7 cellular contexts compared by ENCODE assay signal in genomic region chr11:62708423-62709261, GRCh38. TPM values are rescaled to one million over a fixed set of nuclear protein-coding genes. Genes with fewer than 3 reads are reported as not detected.
DNase-seq lines count a peak whose midpoint lies in the region; TF ChIP-seq lines count a peak whose summit lies in the region.

No MANE protein-coding gene starts in this region.

- CTCF ChIA-PET in HEK293 (lab: Yijun Ruan, JAX): no interaction called here

- peaks cover 3% of the 10 kb centered on the region; the same call in 1 of the 2 replicates for H3K4me1 ChIP-seq in HEK293 (ENCODE audit: control insufficient read depth, insufficient read depth, low read length)

- H3K4me1 Mint-ChIP-seq in T-helper 2 cell treated with Interferon-gamma antibody and Interleukin-4, amounts not matched to agents 5 μg/mL and 100 μg/mL, for 36 hours (ENCODE audit: low read depth): peaks cover 54% of the 10 kb centered on the region
- H3K4me1 Mint-ChIP-seq in mesothelial cell of epicardium: peaks cover 46% of the 10 kb centered on the region

- peak; percentile 38 for DNase-seq in T-helper 2 cell treated with Interferon-gamma antibody and Interleukin-4, amounts not matched to agents 5 μg/mL and 100 μg/mL, for 36 hours (ENCODE audit: low spot score)
- DNase-seq in caudate nucleus (lab: John Stamatoyannopoulos, UW) (peak in 15 of 61 donors; percentile 2 to 60 (median 27)), mesothelial cell of epicardium (ENCODE audit: low spot score in 2 of 2, unreplicated experiment in 2 of 2) (peak in 1 of 2 experiments; percentile 41), superior temporal gyrus (ENCODE audit: extremely low spot score) (peak; percentile 26), NOMO-1 treated with DMSO at 0.1 percent for 48 hours (lab: John Stamatoyannopoulos, UW; ENCODE audit: unreplicated experiment) (no peak), NCI-H524 treated with DMSO at 0.1 percent for 48 hours (lab: John Stamatoyannopoulos, UW) (no peak)

- peak overlapping the region; percentile 95 for H3K4me3 Mint-ChIP-seq in T-helper 2 cell treated with Interferon-gamma antibody and Interleukin-4, amounts not matched to agents 5 μg/mL and 100 μg/mL, for 36 hours
- H3K4me3 Mint-ChIP-seq in mesothelial cell of epicardium: peak overlapping the region; percentile 86

- no peaks in the 10 kb centered on the region for H3K9me3 Mint-ChIP-seq in T-helper 2 cell treated with Interferon-gamma antibody and Interleukin-4, amounts not matched to agents 5 μg/mL and 100 μg/mL, for 36 hours
- H3K9me3 Mint-ChIP-seq in mesothelial cell of epicardium: no peaks in the 10 kb centered on the region

- no peaks in the 10 kb centered on the region for H3K27me3 Mint-ChIP-seq in T-helper 2 cell treated with Interferon-gamma antibody and Interleukin-4, amounts not matched to agents 5 μg/mL and 100 μg/mL, for 36 hours (ENCODE audit: low read depth)
- no peaks in the 10 kb centered on the region for H3K27me3 Mint-ChIP-seq in mesothelial cell of epicardium (ENCODE audit: low read depth)

- H3K4me3 ChIP-seq in HEK293 (ENCODE audit: low read depth, low read length): no peak overlapping the region

- H3K27ac ChIP-seq in HEK293 (ENCODE audit: extremely low read depth, low read depth, low read length) (no peak overlapping the region), caudate nucleus (ENCODE audit: low read depth, low read length) (peak overlapping the region; percentile 99)

- peak overlapping the region; percentile 96 for H3K27ac Mint-ChIP-seq in T-helper 2 cell treated with Interferon-gamma antibody and Interleukin-4, amounts not matched to agents 5 μg/mL and 100 μg/mL, for 36 hours
- H3K27ac Mint-ChIP-seq in mesothelial cell of epicardium: peak overlapping the region; percentile 98

- H3K36me3 Mint-ChIP-seq in T-helper 2 cell treated with Interferon-gamma antibody and Interleukin-4, amounts not matched to agents 5 μg/mL and 100 μg/mL, for 36 hours (ENCODE audit: low read depth): peaks cover 36% of the 10 kb centered on the region
- H3K36me3 Mint-ChIP-seq in mesothelial cell of epicardium: peaks cover 13% of the 10 kb centered on the region

- POLR2A ChIA-PET in HEK293 (lab: Yijun Ruan, JAX): interaction anchor here (0.8 to 3.4 kb wide), 13 partner anchors 10 to 133 kb away, joined by 3 to 15 read pairs (median 4); partner anchors contain the start of genes C11orf98, CSKMT, HNRNPUL2 and LBHD1

- H3K9me3 ChIP-seq in HEK293 (ENCODE audit: control insufficient read depth, insufficient read depth, low read depth, low read length): no peaks in the 10 kb centered on the region

- peaks cover 0 to 89% of the 10 kb centered on the region in 2 experiments; a peak in 1 of 3 replicates for H3K36me3 ChIP-seq in HEK293 (ENCODE audit: control insufficient read depth in 2 of 2, insufficient read depth in 1 of 2, low read length in 2 of 2)

- TF ChIP-seq CTCF in HEK293 (tag by site-specific recombination; IDR thresholded peaks at IDR 0.05) (no peak), mesothelial cell of epicardium (IDR thresholded peaks at IDR 0.05; ENCODE audit: unreplicated experiment) (no peak)

TF ChIP-seq in HEK293, 187 proteins besides CTCF, POLR2A, EP300 and RAD21:
- peak; percentile 48 for TF ChIP-seq ZBTB48 (tag by site-specific recombination; IDR thresholded peaks at IDR 0.05)
- TF ChIP-seq, protein P1, sequence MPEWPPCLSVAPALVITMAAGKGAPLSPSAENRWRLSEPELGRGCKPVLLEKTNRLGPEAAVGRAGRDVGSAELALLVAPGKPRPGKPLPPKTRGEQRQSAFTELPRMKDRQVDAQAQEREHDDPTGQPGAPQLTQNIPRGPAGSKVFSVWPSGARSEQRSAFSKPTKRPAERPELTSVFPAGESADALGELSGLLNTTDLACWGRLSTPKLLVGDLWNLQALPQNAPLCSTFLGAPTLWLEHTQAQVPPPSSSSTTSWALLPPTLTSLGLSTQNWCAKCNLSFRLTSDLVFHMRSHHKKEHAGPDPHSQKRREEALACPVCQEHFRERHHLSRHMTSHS (tag by site-specific recombination; IDR thresholded peaks at IDR 0.05): no peak

RNA-seq across cellular contexts. Expression of gene GNG3, which starts 1.2 kb away (rescaled TPM):
- total RNA-seq in mesothelial cell of epicardium: 0.60 to 1.5 TPM (median 0.97 TPM) in 3 replicates

RNA-seq across cellular contexts. Expression of gene BSCL2, which starts 1.4 kb away (rescaled TPM):
- 56.9 to 61.4 TPM (median 58.3 TPM) in 3 replicates for total RNA-seq in mesothelial cell of epicardium

RNA-seq across cellular contexts. Expression of gene HNRNPUL2, which starts 18.6 kb away (rescaled TPM):
- 60.3 to 62.0 TPM (median 61.5 TPM) in 3 replicates for total RNA-seq in mesothelial cell of epicardium

RNA-seq across cellular contexts. Expression of gene LRRN4CL, which starts 19.3 kb away (rescaled TPM):
- 1.6 to 2.3 TPM (median 1.7 TPM) in 3 replicates for total RNA-seq in mesothelial cell of epicardium

RNA-seq across cellular contexts. Expression of gene TTC9C, which starts 19.6 kb away (rescaled TPM):
- 39.8 to 46.0 TPM (median 41.7 TPM) in 3 replicates for total RNA-seq in mesothelial cell of epicardium

Comparison
In these comparisons a context has a peak if more than half of its experiments do, and no peak if none do; other contexts are left out.
1. DNase-seq: peak in T-helper 2 cell treated with Interferon-gamma antibody and Interleukin-4, amounts not matched to agents 5 μg/mL and 100 μg/mL, for 36 hours (single experiment) and superior temporal gyrus (single experiment); none in NOMO-1 treated with DMSO at 0.1 percent for 48 hours (single experiment) and NCI-H524 treated with DMSO at 0.1 percent for 48 hours (single experiment).